In genomic region chr17:29560306-29560705, GRCh38 we compare ENCODE assay signal across 14 cellular contexts. TPM values are rescaled to one million over a fixed set of nuclear protein-coding genes. Genes with fewer than 3 reads are reported as not detected.
DNase-seq lines count a peak whose midpoint lies in the region; ATAC-seq and TF ChIP-seq lines count a peak whose summit lies in the region.
"Had no signal": no experiment of that assay in that cellular context is flagged by ENCODE, and none has a peak within 500 bp of the region (broad histone marks: within the 10 kb centered on the region; RNA-seq: fewer than 3 reads in every experiment).

No MANE protein-coding gene starts in this region.

- intact Hi-C loops in Right ventricle myocardium superior (cut with DNase I): no loop called here
- intact Hi-C loops in cardiac septum (cut with DNase I): loop anchor here (10.0 kb wide), 1 partner anchor 166 kb away; the partner anchor contains the start of gene TAOK1
- intact Hi-C loops in activated naive CD4-positive, alpha-beta T cell treated with anti-CD3 and anti-CD28 coated beads for 36 hours (cut with micrococcal nuclease): loop anchor here (10.0 kb wide), 1 partner anchor 836 kb away; the partner anchor contains the start of genes NEK8 and TLCD1

- H4K20me1 ChIP-seq in OCI-LY1 (ENCODE audit: insufficient read depth, low read length): no peaks in the 10 kb centered on the region

- CTCF ChIA-PET in activated naive CD4-positive, alpha-beta T cell treated with anti-CD3 and anti-CD28 coated beads for 36 hours (lab: Charles Lee): interaction anchor here (0.6 kb wide), 1 partner anchor 190 kb away, joined by 3 read pairs; no protein-coding TSS in a partner anchor

- H3K27me3 ChIP-seq in OCI-LY1 (ENCODE audit: insufficient read depth, low read length): no peaks in the 10 kb centered on the region
- H3K27me3 ChIP-seq: pancreas had no signal

- peaks cover 11% of the 10 kb centered on the region for H3K9me3 Mint-ChIP-seq in glutamatergic neuron (ENCODE audit: unreplicated experiment)
- no peaks in the 10 kb centered on the region for H3K9me3 Mint-ChIP-seq in activated naive CD4-positive, alpha-beta T cell treated with anti-CD3 and anti-CD28 coated beads for 36 hours

- DNase-seq in Right ventricle myocardium superior (no peak), cardiac septum (ENCODE audit: low spot score) (no peak), glutamatergic neuron (peak; percentile 66), COLO829 (ENCODE audit: low spot score) (no peak), C1 segment of cervical spinal cord (lab: John Stamatoyannopoulos, UW) (no peak)
- DNase-seq in activated naive CD4-positive, alpha-beta T cell treated with anti-CD3 and anti-CD28 coated beads for 36 hours: no peak
- DNase-seq: activated CD4-positive, alpha-beta T cell treated with anti-CD3 and anti-CD28 coated beads, Interleukin-2, amount 50 U/mL, for 4 hours; activated gamma-delta T cell treated with Interleukin-2 at 50 U/mL for 16 hours; mammary epithelial cell; NCI-H1436 treated with DMSO at 0.1 percent for 48 hours; T-helper 2 cell had no signal

- H3K4me3 Mint-ChIP-seq in glutamatergic neuron (ENCODE audit: unreplicated experiment): peak overlapping the region; percentile 47
- no peak overlapping the region for H3K4me3 Mint-ChIP-seq in activated naive CD4-positive, alpha-beta T cell treated with anti-CD3 and anti-CD28 coated beads for 36 hours

- no peak overlapping the region for H3K9ac ChIP-seq in OCI-LY1 (ENCODE audit: low read length)

- peak overlapping the region; percentile 11 for H3K27ac ChIP-seq in OCI-LY1 (ENCODE audit: low read depth, low read length, poor library complexity, severe bottlenecking)

- peak overlapping the region; percentile 88 for H3K27ac Mint-ChIP-seq in glutamatergic neuron (ENCODE audit: unreplicated experiment)
- no peak overlapping the region for H3K27ac Mint-ChIP-seq in activated naive CD4-positive, alpha-beta T cell treated with anti-CD3 and anti-CD28 coated beads for 36 hours

- no peaks in the 10 kb centered on the region for H3K79me2 ChIP-seq in OCI-LY1 (ENCODE audit: insufficient read depth, low read length)

- TF ChIP-seq CTCF in OCI-LY1 (IDR thresholded peaks at IDR 0.05; ENCODE audit: low read length) (no peak), glutamatergic neuron (IDR thresholded peaks at IDR 0.05; ENCODE audit: partially characterized antibody, unreplicated experiment) (no peak)

- H3K4me3 ChIP-seq in OCI-LY1 (ENCODE audit: low read depth, low read length, poor library complexity, severe bottlenecking): no peak overlapping the region
- H3K4me3 ChIP-seq: pancreas had no signal

- peak overlapping the region; percentile 42 for H3K4me2 ChIP-seq in OCI-LY1 (ENCODE audit: low read length)

- H3K9me2 ChIP-seq in OCI-LY1 (ENCODE audit: low read depth, low read length): no peaks in the 10 kb centered on the region

- H3F3A ChIP-seq in OCI-LY1 (ENCODE audit: insufficient read depth, low read length): no peaks in the 10 kb centered on the region

- H3K36me3 Mint-ChIP-seq in glutamatergic neuron (ENCODE audit: unreplicated experiment): no peaks in the 10 kb centered on the region
- peaks cover 9% of the 10 kb centered on the region for H3K36me3 Mint-ChIP-seq in activated naive CD4-positive, alpha-beta T cell treated with anti-CD3 and anti-CD28 coated beads for 36 hours (ENCODE audit: low read depth)

- no peaks in the 10 kb centered on the region for H3K36me3 ChIP-seq in OCI-LY1 (ENCODE audit: insufficient read depth, low read length)

- peaks cover 20% of the 10 kb centered on the region for H3K4me1 Mint-ChIP-seq in glutamatergic neuron (ENCODE audit: low read depth, unreplicated experiment)
- peaks cover 11% of the 10 kb centered on the region for H3K4me1 Mint-ChIP-seq in activated naive CD4-positive, alpha-beta T cell treated with anti-CD3 and anti-CD28 coated beads for 36 hours (ENCODE audit: low read depth)

- H3K27me3 Mint-ChIP-seq in glutamatergic neuron (ENCODE audit: unreplicated experiment): peaks cover 7% of the 10 kb centered on the region
- H3K27me3 Mint-ChIP-seq in activated naive CD4-positive, alpha-beta T cell treated with anti-CD3 and anti-CD28 coated beads for 36 hours (ENCODE audit: low read depth): no peaks in the 10 kb centered on the region

- H2AFZ ChIP-seq in OCI-LY1 (ENCODE audit: low read length): no peak overlapping the region

- H3K9me3 ChIP-seq in OCI-LY1 (ENCODE audit: low read length): no peaks in the 10 kb centered on the region
- H3K9me3 ChIP-seq: pancreas had no signal

- peaks cover 30% of the 10 kb centered on the region for H3K4me1 ChIP-seq in OCI-LY1 (ENCODE audit: insufficient read depth, low read length, severe bottlenecking)

- ATAC-seq in Right ventricle myocardium superior (ENCODE audit: poor library complexity) (peak; percentile 39), GM18520 (IDR thresholded peaks at IDR 0.05; ENCODE audit: unreplicated experiment) (no peak)

RNA-seq across cellular contexts. Expression of gene ABHD15, which starts 6.5 kb away (rescaled TPM):
- total RNA-seq in Right ventricle myocardium superior (7.0 TPM), cardiac septum (5.8 TPM), glutamatergic neuron (ENCODE audit: unreplicated experiment) (2.5 TPM)
- 1 to 10 TPM; 3.7 to 4.0 TPM for total RNA-seq in activated naive CD4-positive, alpha-beta T cell treated with anti-CD3 and anti-CD28 coated beads for 36 hours

RNA-seq across cellular contexts. Expression of gene TP53I13, which starts 8.2 kb away (rescaled TPM):
- 39.2 TPM for total RNA-seq in Right ventricle myocardium superior
- 31.9 TPM for total RNA-seq in cardiac septum
- 14.3 TPM for total RNA-seq in glutamatergic neuron (ENCODE audit: unreplicated experiment)
- total RNA-seq in activated naive CD4-positive, alpha-beta T cell treated with anti-CD3 and anti-CD28 coated beads for 36 hours: 10 to 100 TPM; 30.9 to 37.2 TPM

RNA-seq across cellular contexts. Expression of gene GIT1, which starts 29.1 kb away (rescaled TPM):
- total RNA-seq in Right ventricle myocardium superior (28.5 TPM), cardiac septum (36.2 TPM), glutamatergic neuron (ENCODE audit: unreplicated experiment) (46.7 TPM)
- 10 to 100 TPM; 35.5 to 37.5 TPM for total RNA-seq in activated naive CD4-positive, alpha-beta T cell treated with anti-CD3 and anti-CD28 coated beads for 36 hours

RNA-seq across cellular contexts. Expression of gene ANKRD13B, which starts 32.6 kb away (rescaled TPM):
- total RNA-seq in Right ventricle myocardium superior (9.3 TPM), cardiac septum (8.1 TPM), glutamatergic neuron (ENCODE audit: unreplicated experiment) (123 TPM)
- 10 to 100 TPM; 14.1 to 14.6 TPM for total RNA-seq in activated naive CD4-positive, alpha-beta T cell treated with anti-CD3 and anti-CD28 coated beads for 36 hours
